ENCODE assay signal across 1 cellular context in genomic region chr6:125519367-125519766, GRCh38.
A peak's percentile ranks its signal among the peaks of the same experiment; 100 is the strongest.
TF ChIP-seq lines count a peak whose summit lies in the region.

No MANE protein-coding gene starts in this region.

TF ChIP-seq in HEK293, 187 proteins besides CTCF, POLR2A, EP300 and RAD21 (continued from another document):
- TF ChIP-seq TSHZ1 (tag by site-specific recombination; IDR thresholded peaks at IDR 0.05; ENCODE audit: borderline replicate concordance) (0 out of 2 replicates have a peak, but pooled peaks have one; percentile 25), SP7 (tag by site-specific recombination; IDR thresholded peaks at IDR 0.05) (0 out of 2 replicates have a peak, but pooled peaks have one; percentile 22), ZBTB48 (tag by site-specific recombination; IDR thresholded peaks at IDR 0.05) (no peak), PRDM10 (tag by site-specific recombination; IDR thresholded peaks at IDR 0.05) (peak; percentile 60), ZBTB49 (tag by site-specific recombination; IDR thresholded peaks at IDR 0.05; ENCODE audit: low read depth) (no peak), ZNF843 (tag by site-specific recombination; IDR thresholded peaks at IDR 0.05) (0 out of 2 replicates have a peak, but pooled peaks have one; percentile 34), ZNF510 (tag by site-specific recombination; IDR thresholded peaks at IDR 0.05; ENCODE audit: insufficient replicate concordance) (peak; percentile 20), ZNF792 (tag by site-specific recombination; IDR thresholded peaks at IDR 0.05) (0 out of 2 replicates have a peak, but pooled peaks have one; percentile 48)
- TF ChIP-seq, protein P1, sequence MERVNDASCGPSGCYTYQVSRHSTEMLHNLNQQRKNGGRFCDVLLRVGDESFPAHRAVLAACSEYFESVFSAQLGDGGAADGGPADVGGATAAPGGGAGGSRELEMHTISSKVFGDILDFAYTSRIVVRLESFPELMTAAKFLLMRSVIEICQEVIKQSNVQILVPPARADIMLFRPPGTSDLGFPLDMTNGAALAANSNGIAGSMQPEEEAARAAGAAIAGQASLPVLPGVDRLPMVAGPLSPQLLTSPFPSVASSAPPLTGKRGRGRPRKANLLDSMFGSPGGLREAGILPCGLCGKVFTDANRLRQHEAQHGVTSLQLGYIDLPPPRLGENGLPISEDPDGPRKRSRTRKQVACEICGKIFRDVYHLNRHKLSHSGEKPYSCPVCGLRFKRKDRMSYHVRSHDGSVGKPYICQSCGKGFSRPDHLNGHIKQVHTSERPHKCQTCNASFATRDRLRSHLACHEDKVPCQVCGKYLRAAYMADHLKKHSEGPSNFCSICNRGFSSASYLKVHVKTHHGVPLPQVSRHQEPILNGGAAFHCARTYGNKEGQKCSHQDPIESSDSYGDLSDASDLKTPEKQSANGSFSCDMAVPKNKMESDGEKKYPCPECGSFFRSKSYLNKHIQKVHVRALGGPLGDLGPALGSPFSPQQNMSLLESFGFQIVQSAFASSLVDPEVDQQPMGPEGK (tag by site-specific recombination; IDR thresholded peaks at IDR 0.05): no peak
- TF ChIP-seq, protein P2, sequence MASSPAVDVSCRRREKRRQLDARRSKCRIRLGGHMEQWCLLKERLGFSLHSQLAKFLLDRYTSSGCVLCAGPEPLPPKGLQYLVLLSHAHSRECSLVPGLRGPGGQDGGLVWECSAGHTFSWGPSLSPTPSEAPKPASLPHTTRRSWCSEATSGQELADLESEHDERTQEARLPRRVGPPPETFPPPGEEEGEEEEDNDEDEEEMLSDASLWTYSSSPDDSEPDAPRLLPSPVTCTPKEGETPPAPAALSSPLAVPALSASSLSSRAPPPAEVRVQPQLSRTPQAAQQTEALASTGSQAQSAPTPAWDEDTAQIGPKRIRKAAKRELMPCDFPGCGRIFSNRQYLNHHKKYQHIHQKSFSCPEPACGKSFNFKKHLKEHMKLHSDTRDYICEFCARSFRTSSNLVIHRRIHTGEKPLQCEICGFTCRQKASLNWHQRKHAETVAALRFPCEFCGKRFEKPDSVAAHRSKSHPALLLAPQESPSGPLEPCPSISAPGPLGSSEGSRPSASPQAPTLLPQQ (tag by site-specific recombination; IDR thresholded peaks at IDR 0.05): peak; percentile 14; the same call in 1 of the 2 replicates
